ENCODE assay signal across 8 cellular contexts in genomic region chr13:106619688-106620555, GRCh38. TPM values are rescaled to one million over a fixed set of nuclear protein-coding genes. Genes with fewer than 3 reads are reported as not detected.
DNase-seq lines count a peak whose midpoint lies in the region; ATAC-seq and TF ChIP-seq lines count a peak whose summit lies in the region.

No MANE protein-coding gene starts in this region.

- intact Hi-C loops in esophagus muscularis mucosa (cut with DNase I) = loop anchor here (5.0 kb wide), 1 partner anchor 88 kb away; no protein-coding TSS in a partner anchor

- H3K27ac Mint-ChIP-seq in T-helper 1 cell treated with Interleukin-12 subunit alpha and Interleukin-12 subunit beta and Interleukin-4 antibody, amounts not matched to agents 30 μg/mL and 1 μg/mL, for 36 hours = no peak overlapping the region
- peak overlapping the region in 1 of 6 donors; percentile 58 for H3K27ac Mint-ChIP-seq in naive B cell

- H3K27me3 ChIP-seq in esophagus muscularis mucosa = peaks cover 0 to 3% (median 0%) of the 10 kb centered on the region in 4 donors

- H3K4me3 ChIP-seq in esophagus muscularis mucosa = no peak overlapping the region

- TF ChIP-seq EP300 in esophagus muscularis mucosa (IDR thresholded peaks at IDR 0.05) = no peak

- DNase-seq in COLO668 (lab: John Stamatoyannopoulos, UW; ENCODE audit: unreplicated experiment) (peak; percentile 25), NCI-H146 (lab: John Stamatoyannopoulos, UW) (peak; percentile 60), esophagus muscularis mucosa (ENCODE audit: extremely low spot score) (no peak), naive B cell (peak; percentile 14)
- DNase-seq in activated effector memory CD4-positive, alpha-beta T cell treated with anti-CD3 and anti-CD28 coated beads, Interleukin-2, amount 50 U/mL, for 16 hours = no peak

- ATAC-seq in GM18861 (IDR thresholded peaks at IDR 0.05; ENCODE audit: unreplicated experiment) (peak; percentile 97), HG02973 (IDR thresholded peaks at IDR 0.05; ENCODE audit: unreplicated experiment) (peak; percentile 93), naive B cell (ENCODE audit: low read depth in 2 of 2) (peak; percentile 42 to 67)

- H3K9me3 ChIP-seq in esophagus muscularis mucosa = no peaks in the 10 kb centered on the region

- H3K4me3 Mint-ChIP-seq in T-helper 1 cell treated with Interleukin-12 subunit alpha and Interleukin-12 subunit beta and Interleukin-4 antibody, amounts not matched to agents 30 μg/mL and 1 μg/mL, for 36 hours = peak overlapping the region; percentile 5
- H3K4me3 Mint-ChIP-seq in naive B cell = peak overlapping the region in 1 of 8 donors; percentile 48

- no peaks in the 10 kb centered on the region for H3K36me3 Mint-ChIP-seq in T-helper 1 cell treated with Interleukin-12 subunit alpha and Interleukin-12 subunit beta and Interleukin-4 antibody, amounts not matched to agents 30 μg/mL and 1 μg/mL, for 36 hours (ENCODE audit: low read depth)
- no peaks in the 10 kb centered on the region for H3K36me3 Mint-ChIP-seq in naive B cell

- H3K4me1 ChIP-seq in esophagus muscularis mucosa = peaks cover 6 to 8% (median 6%) of the 10 kb centered on the region in 4 donors

- no peaks in the 10 kb centered on the region for H3K9me3 Mint-ChIP-seq in T-helper 1 cell treated with Interleukin-12 subunit alpha and Interleukin-12 subunit beta and Interleukin-4 antibody, amounts not matched to agents 30 μg/mL and 1 μg/mL, for 36 hours
- H3K9me3 Mint-ChIP-seq in naive B cell = no peaks in the 10 kb centered on the region

- no peak overlapping the region for H3K27ac ChIP-seq in esophagus muscularis mucosa (replicated peaks in 1 of 4)

- no peak for TF ChIP-seq POLR2A in esophagus muscularis mucosa (IDR thresholded peaks at IDR 0.05; ENCODE audit: low read depth)

- H3K4me1 Mint-ChIP-seq in T-helper 1 cell treated with Interleukin-12 subunit alpha and Interleukin-12 subunit beta and Interleukin-4 antibody, amounts not matched to agents 30 μg/mL and 1 μg/mL, for 36 hours (ENCODE audit: low read depth) = peaks cover 2% of the 10 kb centered on the region
- peaks cover 5 to 8% (median 6%) of the 10 kb centered on the region in 3 donors for H3K4me1 Mint-ChIP-seq in naive B cell

- peak; percentile 66 to 81 (median 74) for TF ChIP-seq CTCF in esophagus muscularis mucosa (IDR thresholded peaks at IDR 0.05)

- peaks cover 20% of the 10 kb centered on the region for H3K27me3 Mint-ChIP-seq in T-helper 1 cell treated with Interleukin-12 subunit alpha and Interleukin-12 subunit beta and Interleukin-4 antibody, amounts not matched to agents 30 μg/mL and 1 μg/mL, for 36 hours (ENCODE audit: low read depth)
- H3K27me3 Mint-ChIP-seq in naive B cell = peaks cover 8 to 14% (median 13%) of the 10 kb centered on the region in 3 donors

- WGBS in esophagus muscularis mucosa = 36% methylated on average over 10 of the region's 10 CpGs

- no peaks in the 10 kb centered on the region for H3K36me3 ChIP-seq in esophagus muscularis mucosa

RNA-seq across cellular contexts. Expression of gene ARGLU1, which starts 52.0 kb away (rescaled TPM):
- 10 to 100 TPM; 46.7 to 77.2 (median 62.6) TPM for total RNA-seq in esophagus muscularis mucosa
- 10 to 100 TPM; 30.3 to 63.7 (median 43.3) TPM for polyA plus RNA-seq in naive B cell (ENCODE audit: low read depth in 6 of 6)

Comparison
In these comparisons a context has a peak if more than half of its experiments do, and no peak if none do; other contexts are left out.
1. DNase-seq: peak in COLO668 (single experiment), NCI-H146 (single experiment) and naive B cell (single experiment); none in esophagus muscularis mucosa (single experiment) and activated effector memory CD4-positive, alpha-beta T cell treated with anti-CD3 and anti-CD28 coated beads, Interleukin-2, amount 50 U/mL, for 16 hours (single experiment).
2. Peak in every context shown above with its lines, with median percentiles within 50 percentile points of each other: ATAC-seq.